8 cellular contexts compared by ENCODE assay signal in genomic region chr1:150628766-150629114, GRCh38. TPM values are rescaled to one million over a fixed set of nuclear protein-coding genes. Genes with fewer than 3 reads are reported as not detected.
DNase-seq lines count a peak whose midpoint lies in the region; ATAC-seq and TF ChIP-seq lines count a peak whose summit lies in the region.

No MANE protein-coding gene starts in this region.

- H3K9me3 ChIP-seq in WERI-Rb-1 (ENCODE audit: severe bottlenecking): no peaks in the 10 kb centered on the region
- H3K9me3 ChIP-seq in iPS-18a (ENCODE audit: control insufficient read depth, low read depth, low read length): no peaks in the 10 kb centered on the region
- no peaks in the 10 kb centered on the region for H3K9me3 ChIP-seq in spleen

- TF ChIP-seq CTCF in WERI-Rb-1 (IDR thresholded peaks at IDR 0.05; ENCODE audit: low read depth, low read length) (no peak), spleen (IDR thresholded peaks at IDR 0.05 in 8 of 11, conservative IDR thresholded peaks at IDR 0.05 in 3 of 11) (no peak)

- intact Hi-C loops in spleen (cut with DNase I; ENCODE audit: low total_unique reads): no loop called here

- H3K27ac ChIP-seq in WERI-Rb-1: peak overlapping the region; percentile 98
- peak overlapping the region; percentile 42 for H3K27ac ChIP-seq in iPS-18a (ENCODE audit: low read length)
- H3K27ac ChIP-seq in spleen: peak overlapping the region; percentile 87 to 99 (median 98)

- H3K36me3 ChIP-seq in WERI-Rb-1: peaks cover 44% of the 10 kb centered on the region
- peaks cover 40% of the 10 kb centered on the region for H3K36me3 ChIP-seq in iPS-18a (ENCODE audit: control insufficient read depth, low read depth, low read length)
- H3K36me3 ChIP-seq in spleen: peaks cover 6 to 40% (median 38%) of the 10 kb centered on the region in 6 donors

- H3K4me1 ChIP-seq in iPS-18a (ENCODE audit: control insufficient read depth, low read depth, low read length) (peaks cover 20% of the 10 kb centered on the region), spleen (peaks cover 16 to 54% (median 25%) of the 10 kb centered on the region in 6 donors)

- WGBS in spleen, 5 donors: 0 to 3% (median 0%) methylated on average over 9 of the region's 9 CpGs

- H3K4me3 ChIP-seq in WERI-Rb-1 (ENCODE audit: low read depth, low read length): peak overlapping the region; percentile 77
- H3K4me3 ChIP-seq in iPS-18a (ENCODE audit: low read length): peak overlapping the region; percentile 79
- H3K4me3 ChIP-seq in spleen: peak overlapping the region; percentile 54 to 68 (median 60)

- DNase-seq in WERI-Rb-1: no peak
- no peak for DNase-seq in spleen
- DNase-seq in GF-D8 (lab: John Stamatoyannopoulos, UW): no peak
- DNase-seq in activated T-cell treated with anti-CD3 and anti-CD28 coated beads for 4 hours: no peak

- H3K9ac ChIP-seq in iPS-18a (ENCODE audit: low read length): peak overlapping the region; percentile 88

- H3K27me3 ChIP-seq in WERI-Rb-1 (ENCODE audit: insufficient read depth, low read depth, severe bottlenecking): no peaks in the 10 kb centered on the region
- no peaks in the 10 kb centered on the region for H3K27me3 ChIP-seq in iPS-18a (ENCODE audit: control insufficient read depth, insufficient read depth, low read length)
- H3K27me3 ChIP-seq in spleen (replicated peaks in 1 of 7): no peaks in the 10 kb centered on the region

- no peak for TF ChIP-seq POLR2A in spleen (IDR thresholded peaks at IDR 0.05)

- ATAC-seq in GM18502 (IDR thresholded peaks at IDR 0.05; ENCODE audit: poor library complexity, unreplicated experiment) (peak; percentile 2), GM21619 (IDR thresholded peaks at IDR 0.05; ENCODE audit: unreplicated experiment) (no peak)
- ATAC-seq in activated CD4-positive, CD25-positive, alpha-beta regulatory T cell treated with anti-CD3 and anti-CD28 coated beads, Interleukin-2, amount 50 U/mL, for 24 hours: no peak

RNA-seq across cellular contexts. Expression of gene ENSA, which starts 0.7 kb away (rescaled TPM):
- total RNA-seq in spleen: 100 to 1,000 TPM in 6 of 7 donors, 10 to 100 TPM in 1; 97.0 to 153 (median 135) TPM
- 100 to 1,000 TPM in 2 of 3 donors, 10 to 100 TPM in 1; 96.3 to 127 (median 107) TPM for polyA plus RNA-seq in spleen

RNA-seq across cellular contexts. Expression of gene MCL1, which starts 49.3 kb away (rescaled TPM):
- total RNA-seq in spleen: 100 to 1,000 TPM; 261 to 435 (median 336) TPM
- 100 to 1,000 TPM in 1 of 3 donors, 10 to 100 TPM in 2; 75.8 to 118 (median 85.9) TPM for polyA plus RNA-seq in spleen

Comparison
In these comparisons a context has a peak if more than half of its experiments do, and no peak if none do; other contexts are left out.
1. H3K27ac ChIP-seq: peak in every context shown above with its lines; median percentile 98 in WERI-Rb-1; 98 in spleen; 42 in iPS-18a.